ENCODE assay signal across 8 cellular contexts in the genomic region with DNA sequence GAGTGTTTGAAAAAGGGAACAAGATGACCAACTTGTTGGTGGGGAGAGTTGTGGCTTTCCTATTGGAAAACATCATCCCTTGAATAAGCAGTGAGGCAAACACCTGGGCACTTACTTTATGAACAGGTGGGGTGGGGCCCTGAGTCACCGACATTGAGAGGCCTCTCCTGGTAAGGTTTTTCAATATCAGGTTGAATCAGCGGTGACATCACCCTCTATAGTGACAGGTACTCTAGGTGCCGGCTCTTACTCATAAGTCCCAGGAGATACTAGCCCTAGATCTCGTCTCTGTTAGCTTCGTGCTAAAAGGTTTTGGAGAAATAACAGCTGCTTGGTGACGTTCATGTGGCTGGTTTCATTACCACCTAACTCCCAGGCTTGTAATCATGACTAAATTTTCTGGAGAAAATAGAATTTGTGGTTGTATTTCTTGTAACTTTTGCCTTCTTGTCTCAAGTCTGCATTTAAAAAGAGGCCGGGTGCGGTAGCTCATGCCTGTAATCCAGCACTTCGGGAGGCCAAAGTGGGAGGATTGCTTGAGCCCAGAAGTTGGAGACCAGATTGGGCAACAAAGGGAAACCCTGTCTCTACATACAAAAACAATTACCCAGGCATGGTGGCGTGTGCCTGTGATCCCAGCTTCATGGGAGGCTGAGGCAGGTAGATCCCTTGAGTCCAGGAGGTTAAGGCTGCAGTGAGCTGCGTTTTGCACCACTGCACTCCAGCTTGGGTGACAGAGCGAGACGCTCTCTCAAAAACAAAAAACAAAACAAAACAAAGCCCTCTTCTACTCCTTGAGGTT. TPM values are rescaled to one million over a fixed set of nuclear protein-coding genes. Genes with fewer than 3 reads are reported as not detected.
DNase-seq lines count a peak whose midpoint lies in the region; ATAC-seq and TF ChIP-seq lines count a peak whose summit lies in the region.

No MANE protein-coding gene starts in this region.

- DNase-seq in NCI-H748 (lab: John Stamatoyannopoulos, UW; ENCODE audit: unreplicated experiment) = peak; percentile 49
- no peak for DNase-seq in NCI-H748 treated with DMSO at 0.1 percent for 48 hours (lab: John Stamatoyannopoulos, UW)
- peak; percentile 48 for DNase-seq in NCI-H774 (lab: John Stamatoyannopoulos, UW)
- DNase-seq in cardiac fibroblast (ENCODE audit: low read depth in 2 of 2) = peak; percentile 16 to 46
- peak; percentile 86 for DNase-seq in stimulated activated CD4-positive, alpha-beta T cell treated with anti-CD3 and anti-CD28 coated beads, Interleukin-4, amount 100 ng/mL, for 24 hours
- no peak for DNase-seq in osteocyte (ENCODE audit: extremely low spot score, unreplicated experiment)
- no peak for DNase-seq in inferior parietal cortex (ENCODE audit: extremely low spot score)

- no peaks in the 10 kb centered on the region for H3K36me3 Mint-ChIP-seq in osteocyte (ENCODE audit: unreplicated experiment)

- no peak overlapping the region for H3K27ac Mint-ChIP-seq in osteocyte (ENCODE audit: unreplicated experiment)

- H3K27me3 Mint-ChIP-seq in osteocyte (ENCODE audit: unreplicated experiment) = no peaks in the 10 kb centered on the region

- H3K4me3 Mint-ChIP-seq in osteocyte (ENCODE audit: unreplicated experiment) = no peak overlapping the region

- no peak for TF ChIP-seq CTCF in cardiac fibroblast (IDR thresholded peaks at IDR 0.05; ENCODE audit: low read depth, low read length)
- TF ChIP-seq CTCF in osteocyte (IDR thresholded peaks at IDR 0.05) = no peak

- no peak overlapping the region for H3K4me3 ChIP-seq in cardiac fibroblast (replicated peaks in 1 of 2; ENCODE audit: low read depth in 2 of 2, low read length in 2 of 2)

- ATAC-seq in HG03025 (IDR thresholded peaks at IDR 0.05; ENCODE audit: low FRiP score, unreplicated experiment) = peak; percentile 52

- H3K4me1 Mint-ChIP-seq in osteocyte (ENCODE audit: unreplicated experiment) = peaks cover 15% of the 10 kb centered on the region

- no peaks in the 10 kb centered on the region for H3K9me3 Mint-ChIP-seq in osteocyte (ENCODE audit: unreplicated experiment)

RNA-seq across cellular contexts. Expression of a gene that starts 19.4 kb away (rescaled TPM):
- 0.21 TPM in 1 of 2 replicates, not detected in the other for total RNA-seq in osteocyte

Comparison
In these comparisons a context has a peak if more than half of its experiments do, and no peak if none do; other contexts are left out.
1. DNase-seq: peak in NCI-H748 (single experiment), NCI-H774 (single experiment), cardiac fibroblast (2 of 2) and stimulated activated CD4-positive, alpha-beta T cell treated with anti-CD3 and anti-CD28 coated beads, Interleukin-4, amount 100 ng/mL, for 24 hours (single experiment); none in NCI-H748 treated with DMSO at 0.1 percent for 48 hours (single experiment), osteocyte (single experiment) and inferior parietal cortex (single experiment).